In genomic region chr19:48391100-48392005, GRCh38 we compare ENCODE assay signal across 8 cellular contexts. TPM values are rescaled to one million over a fixed set of nuclear protein-coding genes. Genes with fewer than 3 reads are reported as not detected.
DNase-seq lines count a peak whose midpoint lies in the region; ATAC-seq and TF ChIP-seq lines count a peak whose summit lies in the region.

TSS of gene KDELR1 (minus strand) at chr19:48391551. CDS start at chr19:48391358, 193 bp downstream.

- peak within 1 kb of the TSS; percentile 100 for H3K9ac ChIP-seq in rectal smooth muscle tissue (ENCODE audit: low read length)

- DNase-seq in Caki2 (ENCODE audit: low read depth) (peak; percentile 76), MG63 (peak; percentile 62), astrocyte of the cerebellum (ENCODE audit: low read depth) (peak; percentile 26), hepatic stellate cell (ENCODE audit: low spot score) (peak; percentile 93)
- DNase-seq in T-helper 2 cell treated with Interferon-gamma antibody and Interleukin-4, amounts not matched to agents 5 μg/mL and 100 μg/mL, for 36 hours (ENCODE audit: low spot score): peak; percentile 69

- peak within 1 kb of the TSS; percentile 78 for H3K27ac ChIP-seq in rectal smooth muscle tissue (ENCODE audit: low read depth, low read length)

- no peaks in the 10 kb centered on the region for H3K9me3 ChIP-seq in MG63

- no peaks in the 10 kb centered on the region for H3K9me3 Mint-ChIP-seq in T-helper 2 cell treated with Interferon-gamma antibody and Interleukin-4, amounts not matched to agents 5 μg/mL and 100 μg/mL, for 36 hours

- peak within 1 kb of the TSS; percentile 92 for H3K4me3 Mint-ChIP-seq in T-helper 2 cell treated with Interferon-gamma antibody and Interleukin-4, amounts not matched to agents 5 μg/mL and 100 μg/mL, for 36 hours

- H3K4me3 ChIP-seq in MG63 (peak within 1 kb of the TSS; percentile 94), astrocyte of the cerebellum (ENCODE audit: low read depth, low read length) (peak within 1 kb of the TSS; percentile 99), rectal smooth muscle tissue (ENCODE audit: low read length) (peak within 1 kb of the TSS; percentile 98)

- ATAC-seq in GM21526 (IDR thresholded peaks at IDR 0.05; ENCODE audit: low FRiP score, unreplicated experiment) (peak; percentile 57), GM21786 (IDR thresholded peaks at IDR 0.05; ENCODE audit: unreplicated experiment) (no peak)

- H3K4me1 ChIP-seq in rectal smooth muscle tissue (ENCODE audit: control insufficient read depth, insufficient read depth, low read length): no peaks in the 10 kb centered on the region

- peaks cover 9% of the 10 kb centered on the region for H3K4me1 Mint-ChIP-seq in T-helper 2 cell treated with Interferon-gamma antibody and Interleukin-4, amounts not matched to agents 5 μg/mL and 100 μg/mL, for 36 hours (ENCODE audit: low read depth)

- in situ Hi-C loops in Caki2 (cut with HindIII; ENCODE audit: low pct_unique_long_range_greater_than_20kb, low sequenced_read_pairs): no loop called here
- in situ Hi-C loops in astrocyte of the cerebellum (cut with HindIII; ENCODE audit: low sequenced_read_pairs): no loop called here

- H3K36me3 ChIP-seq in MG63 (peaks cover 40% of the 10 kb centered on the region), rectal smooth muscle tissue (ENCODE audit: control insufficient read depth, insufficient read depth, low read length) (peaks cover 6% of the 10 kb centered on the region)

- H3K27me3 ChIP-seq in MG63: peaks cover 25% of the 10 kb centered on the region
- H3K27me3 ChIP-seq in rectal smooth muscle tissue (ENCODE audit: control insufficient read depth, insufficient read depth, low read length): peaks cover 29% of the 10 kb centered on the region

- H3K36me3 Mint-ChIP-seq in T-helper 2 cell treated with Interferon-gamma antibody and Interleukin-4, amounts not matched to agents 5 μg/mL and 100 μg/mL, for 36 hours (ENCODE audit: low read depth): peaks cover 13% of the 10 kb centered on the region

- H3K27ac Mint-ChIP-seq in T-helper 2 cell treated with Interferon-gamma antibody and Interleukin-4, amounts not matched to agents 5 μg/mL and 100 μg/mL, for 36 hours: peak within 1 kb of the TSS; percentile 88

- peak; percentile 93 for TF ChIP-seq CTCF in astrocyte of the cerebellum (IDR thresholded peaks at IDR 0.05; ENCODE audit: low read depth, low read length, missing control alignments)

- H3K27me3 Mint-ChIP-seq in T-helper 2 cell treated with Interferon-gamma antibody and Interleukin-4, amounts not matched to agents 5 μg/mL and 100 μg/mL, for 36 hours (ENCODE audit: low read depth): peaks cover 41% of the 10 kb centered on the region

RNA-seq across cellular contexts. Expression of gene KDELR1, which starts in this region (rescaled TPM):
- 119 and 155 TPM in 2 replicates for total RNA-seq in Caki2 (2014; rRNA removed; shearing (Covaris generic); ENCODE audit: low replicate concordance)
- 51.3 and 103 TPM in 2 replicates for total RNA-seq in MG63 (2014; rRNA removed; shearing (Covaris generic); ENCODE audit: low replicate concordance)

Comparison
In these comparisons a context has a peak if more than half of its experiments do, and no peak if none do; other contexts are left out.
1. DNase-seq: peak in every context shown above with its lines; median percentile 93 in hepatic stellate cell; 76 in Caki2; 69 in T-helper 2 cell treated with Interferon-gamma antibody and Interleukin-4, amounts not matched to agents 5 μg/mL and 100 μg/mL, for 36 hours; 62 in MG63; 26 in astrocyte of the cerebellum.